In the genomic region with DNA sequence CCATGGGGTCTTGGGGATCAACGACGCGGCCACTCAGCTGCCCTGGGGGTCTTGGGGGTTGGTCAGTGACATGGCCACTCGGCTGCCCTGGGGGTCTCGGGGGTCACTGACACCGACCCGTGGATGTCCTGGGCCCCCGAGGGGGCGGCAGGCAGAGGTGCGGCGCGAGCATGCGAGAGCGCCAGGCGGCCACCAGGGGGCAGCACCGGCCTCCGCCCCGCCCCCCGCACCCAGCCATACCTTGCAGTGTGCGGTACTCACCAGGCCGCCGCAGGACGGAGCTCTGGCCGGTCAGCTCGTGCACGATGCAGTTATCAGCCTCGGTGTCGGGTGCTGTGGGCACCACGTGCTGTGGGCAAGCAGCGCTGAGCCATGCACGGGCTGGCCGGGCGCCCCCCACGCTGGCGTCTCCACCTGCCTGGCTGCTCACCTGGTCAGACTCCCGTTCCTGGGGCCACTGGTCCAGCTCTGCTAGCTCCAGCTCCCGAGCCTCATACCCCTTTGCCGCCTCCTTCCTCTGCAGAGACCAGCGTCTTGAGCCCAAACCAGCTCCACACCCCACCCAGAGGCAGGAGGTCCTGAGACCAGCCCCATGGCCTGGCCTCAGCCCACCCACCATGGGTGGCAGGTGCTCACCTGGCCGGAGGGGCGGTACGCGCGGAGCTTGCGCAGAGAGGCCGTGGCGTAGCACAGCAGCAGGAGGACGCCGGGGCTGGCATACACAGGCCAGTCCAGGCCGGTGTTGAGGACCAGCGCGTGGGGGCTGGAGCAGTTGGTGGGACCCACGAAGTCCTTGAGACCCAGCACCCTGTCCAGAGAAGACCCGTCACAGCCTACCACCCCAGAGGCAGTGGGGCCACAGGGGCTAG, we compare ENCODE assay signal across 1 cellular context.
A peak's percentile ranks its signal among the peaks of the same experiment; 100 is the strongest.
TF ChIP-seq lines count a peak whose summit lies in the region.

No MANE protein-coding gene starts in this region.

TF ChIP-seq in HepG2, 621 proteins besides CTCF, POLR2A, EP300 and RAD21 (continued from another document and continues in another):
- TF ChIP-seq, protein P1, sequence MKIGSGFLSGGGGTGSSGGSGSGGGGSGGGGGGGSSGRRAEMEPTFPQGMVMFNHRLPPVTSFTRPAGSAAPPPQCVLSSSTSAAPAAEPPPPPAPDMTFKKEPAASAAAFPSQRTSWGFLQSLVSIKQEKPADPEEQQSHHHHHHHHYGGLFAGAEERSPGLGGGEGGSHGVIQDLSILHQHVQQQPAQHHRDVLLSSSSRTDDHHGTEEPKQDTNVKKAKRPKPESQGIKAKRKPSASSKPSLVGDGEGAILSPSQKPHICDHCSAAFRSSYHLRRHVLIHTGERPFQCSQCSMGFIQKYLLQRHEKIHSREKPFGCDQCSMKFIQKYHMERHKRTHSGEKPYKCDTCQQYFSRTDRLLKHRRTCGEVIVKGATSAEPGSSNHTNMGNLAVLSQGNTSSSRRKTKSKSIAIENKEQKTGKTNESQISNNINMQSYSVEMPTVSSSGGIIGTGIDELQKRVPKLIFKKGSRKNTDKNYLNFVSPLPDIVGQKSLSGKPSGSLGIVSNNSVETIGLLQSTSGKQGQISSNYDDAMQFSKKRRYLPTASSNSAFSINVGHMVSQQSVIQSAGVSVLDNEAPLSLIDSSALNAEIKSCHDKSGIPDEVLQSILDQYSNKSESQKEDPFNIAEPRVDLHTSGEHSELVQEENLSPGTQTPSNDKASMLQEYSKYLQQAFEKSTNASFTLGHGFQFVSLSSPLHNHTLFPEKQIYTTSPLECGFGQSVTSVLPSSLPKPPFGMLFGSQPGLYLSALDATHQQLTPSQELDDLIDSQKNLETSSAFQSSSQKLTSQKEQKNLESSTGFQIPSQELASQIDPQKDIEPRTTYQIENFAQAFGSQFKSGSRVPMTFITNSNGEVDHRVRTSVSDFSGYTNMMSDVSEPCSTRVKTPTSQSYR (CRISPR knock-in tag; IDR thresholded peaks at IDR 0.05; ENCODE audit: borderline replicate concordance) = peak; percentile 85; the same call in 1 of the 2 replicates
- TF ChIP-seq, protein P2, sequence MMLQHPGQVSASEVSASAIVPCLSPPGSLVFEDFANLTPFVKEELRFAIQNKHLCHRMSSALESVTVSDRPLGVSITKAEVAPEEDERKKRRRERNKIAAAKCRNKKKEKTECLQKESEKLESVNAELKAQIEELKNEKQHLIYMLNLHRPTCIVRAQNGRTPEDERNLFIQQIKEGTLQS (CRISPR knock-in tag; IDR thresholded peaks at IDR 0.05) = 0 out of 2 replicates have a peak, but pooled peaks have one; percentile 39
- TF ChIP-seq KDM3A (CRISPR knock-in tag; IDR thresholded peaks at IDR 0.05; ENCODE audit: low read depth) (peak; percentile 84), YY1 (IDR thresholded peaks at IDR 0.05; ENCODE audit: insufficient read depth, insufficient replicate concordance, low read depth, low read length) (peak; percentile 74), KAT7 (CRISPR knock-in tag; IDR thresholded peaks at IDR 0.05; ENCODE audit: borderline replicate concordance) (0 out of 2 replicates have a peak, but pooled peaks have one; percentile 65), SP140L (CRISPR knock-in tag; IDR thresholded peaks at IDR 0.05; ENCODE audit: borderline replicate concordance) (no peak), ASH2L (IDR thresholded peaks at IDR 0.05; ENCODE audit: insufficient read length, low read depth, low read length) (peak; percentile 51), ZSCAN29 (CRISPR knock-in tag; conservative IDR thresholded peaks at IDR 0.05) (0 out of 2 replicates have a peak, but pooled peaks have one; percentile 27), GABPB1 (CRISPR knock-in tag; IDR thresholded peaks at IDR 0.05) (peak; percentile 65; the same call in 1 of the 2 replicates), SIN3A (IDR thresholded peaks at IDR 0.05; ENCODE audit: borderline replicate concordance, low read depth, low read length) (peak; percentile 53; the same call in 1 of the 2 replicates), ZNF589 (CRISPR knock-in tag; conservative IDR thresholded peaks at IDR 0.05) (0 out of 2 replicates have a peak, but pooled peaks have one; percentile 31), ZNF24 (IDR thresholded peaks at IDR 0.05) (no peak), BCLAF1 (IDR thresholded peaks at IDR 0.05) (no peak), SP1 (IDR thresholded peaks at IDR 0.05) (no peak), SP1 (CRISPR knock-in tag; IDR thresholded peaks at IDR 0.05) (peak; percentile 91), ZNF280B (CRISPR knock-in tag; IDR thresholded peaks at IDR 0.05; ENCODE audit: borderline replicate concordance) (0 out of 2 replicates have a peak, but pooled peaks have one; percentile 55), FOXP4 (CRISPR knock-in tag; IDR thresholded peaks at IDR 0.05) (no peak), SPEN (CRISPR knock-in tag; IDR thresholded peaks at IDR 0.05; ENCODE audit: low read depth) (peak; percentile 72), CBX5 (CRISPR knock-in tag; IDR thresholded peaks at IDR 0.05; ENCODE audit: borderline replicate concordance) (0 out of 2 replicates have a peak, but pooled peaks have one; percentile 35)
- TF ChIP-seq, protein P3, sequence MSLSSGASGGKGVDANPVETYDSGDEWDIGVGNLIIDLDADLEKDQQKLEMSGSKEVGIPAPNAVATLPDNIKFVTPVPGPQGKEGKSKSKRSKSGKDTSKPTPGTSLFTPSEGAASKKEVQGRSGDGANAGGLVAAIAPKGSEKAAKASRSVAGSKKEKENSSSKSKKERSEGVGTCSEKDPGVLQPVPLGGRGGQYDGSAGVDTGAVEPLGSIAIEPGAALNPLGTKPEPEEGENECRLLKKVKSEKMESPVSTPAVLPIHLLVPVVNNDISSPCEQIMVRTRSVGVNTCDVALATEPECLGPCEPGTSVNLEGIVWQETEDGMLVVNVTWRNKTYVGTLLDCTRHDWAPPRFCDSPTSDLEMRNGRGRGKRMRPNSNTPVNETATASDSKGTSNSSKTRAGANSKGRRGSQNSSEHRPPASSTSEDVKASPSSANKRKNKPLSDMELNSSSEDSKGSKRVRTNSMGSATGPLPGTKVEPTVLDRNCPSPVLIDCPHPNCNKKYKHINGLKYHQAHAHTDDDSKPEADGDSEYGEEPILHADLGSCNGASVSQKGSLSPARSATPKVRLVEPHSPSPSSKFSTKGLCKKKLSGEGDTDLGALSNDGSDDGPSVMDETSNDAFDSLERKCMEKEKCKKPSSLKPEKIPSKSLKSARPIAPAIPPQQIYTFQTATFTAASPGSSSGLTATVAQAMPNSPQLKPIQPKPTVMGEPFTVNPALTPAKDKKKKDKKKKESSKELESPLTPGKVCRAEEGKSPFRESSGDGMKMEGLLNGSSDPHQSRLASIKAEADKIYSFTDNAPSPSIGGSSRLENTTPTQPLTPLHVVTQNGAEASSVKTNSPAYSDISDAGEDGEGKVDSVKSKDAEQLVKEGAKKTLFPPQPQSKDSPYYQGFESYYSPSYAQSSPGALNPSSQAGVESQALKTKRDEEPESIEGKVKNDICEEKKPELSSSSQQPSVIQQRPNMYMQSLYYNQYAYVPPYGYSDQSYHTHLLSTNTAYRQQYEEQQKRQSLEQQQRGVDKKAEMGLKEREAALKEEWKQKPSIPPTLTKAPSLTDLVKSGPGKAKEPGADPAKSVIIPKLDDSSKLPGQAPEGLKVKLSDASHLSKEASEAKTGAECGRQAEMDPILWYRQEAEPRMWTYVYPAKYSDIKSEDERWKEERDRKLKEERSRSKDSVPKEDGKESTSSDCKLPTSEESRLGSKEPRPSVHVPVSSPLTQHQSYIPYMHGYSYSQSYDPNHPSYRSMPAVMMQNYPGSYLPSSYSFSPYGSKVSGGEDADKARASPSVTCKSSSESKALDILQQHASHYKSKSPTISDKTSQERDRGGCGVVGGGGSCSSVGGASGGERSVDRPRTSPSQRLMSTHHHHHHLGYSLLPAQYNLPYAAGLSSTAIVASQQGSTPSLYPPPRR (CRISPR knock-in tag; IDR thresholded peaks at IDR 0.05; ENCODE audit: borderline replicate concordance) = peak; percentile 35; the same call in 1 of the 2 replicates
- TF ChIP-seq, protein P4, sequence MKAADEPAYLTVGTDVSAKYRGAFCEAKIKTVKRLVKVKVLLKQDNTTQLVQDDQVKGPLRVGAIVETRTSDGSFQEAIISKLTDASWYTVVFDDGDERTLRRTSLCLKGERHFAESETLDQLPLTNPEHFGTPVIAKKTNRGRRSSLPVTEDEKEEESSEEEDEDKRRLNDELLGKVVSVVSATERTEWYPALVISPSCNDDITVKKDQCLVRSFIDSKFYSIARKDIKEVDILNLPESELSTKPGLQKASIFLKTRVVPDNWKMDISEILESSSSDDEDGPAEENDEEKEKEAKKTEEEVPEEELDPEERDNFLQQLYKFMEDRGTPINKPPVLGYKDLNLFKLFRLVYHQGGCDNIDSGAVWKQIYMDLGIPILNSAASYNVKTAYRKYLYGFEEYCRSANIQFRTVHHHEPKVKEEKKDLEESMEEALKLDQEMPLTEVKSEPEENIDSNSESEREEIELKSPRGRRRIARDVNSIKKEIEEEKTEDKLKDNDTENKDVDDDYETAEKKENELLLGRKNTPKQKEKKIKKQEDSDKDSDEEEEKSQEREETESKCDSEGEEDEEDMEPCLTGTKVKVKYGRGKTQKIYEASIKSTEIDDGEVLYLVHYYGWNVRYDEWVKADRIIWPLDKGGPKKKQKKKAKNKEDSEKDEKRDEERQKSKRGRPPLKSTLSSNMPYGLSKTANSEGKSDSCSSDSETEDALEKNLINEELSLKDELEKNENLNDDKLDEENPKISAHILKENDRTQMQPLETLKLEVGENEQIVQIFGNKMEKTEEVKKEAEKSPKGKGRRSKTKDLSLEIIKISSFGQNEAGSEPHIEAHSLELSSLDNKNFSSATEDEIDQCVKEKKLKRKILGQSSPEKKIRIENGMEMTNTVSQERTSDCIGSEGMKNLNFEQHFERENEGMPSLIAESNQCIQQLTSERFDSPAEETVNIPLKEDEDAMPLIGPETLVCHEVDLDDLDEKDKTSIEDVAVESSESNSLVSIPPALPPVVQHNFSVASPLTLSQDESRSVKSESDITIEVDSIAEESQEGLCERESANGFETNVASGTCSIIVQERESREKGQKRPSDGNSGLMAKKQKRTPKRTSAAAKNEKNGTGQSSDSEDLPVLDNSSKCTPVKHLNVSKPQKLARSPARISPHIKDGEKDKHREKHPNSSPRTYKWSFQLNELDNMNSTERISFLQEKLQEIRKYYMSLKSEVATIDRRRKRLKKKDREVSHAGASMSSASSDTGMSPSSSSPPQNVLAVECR (CRISPR knock-in tag; IDR thresholded peaks at IDR 0.05; ENCODE audit: borderline replicate concordance) = peak; percentile 69
- TF ChIP-seq, protein P5, sequence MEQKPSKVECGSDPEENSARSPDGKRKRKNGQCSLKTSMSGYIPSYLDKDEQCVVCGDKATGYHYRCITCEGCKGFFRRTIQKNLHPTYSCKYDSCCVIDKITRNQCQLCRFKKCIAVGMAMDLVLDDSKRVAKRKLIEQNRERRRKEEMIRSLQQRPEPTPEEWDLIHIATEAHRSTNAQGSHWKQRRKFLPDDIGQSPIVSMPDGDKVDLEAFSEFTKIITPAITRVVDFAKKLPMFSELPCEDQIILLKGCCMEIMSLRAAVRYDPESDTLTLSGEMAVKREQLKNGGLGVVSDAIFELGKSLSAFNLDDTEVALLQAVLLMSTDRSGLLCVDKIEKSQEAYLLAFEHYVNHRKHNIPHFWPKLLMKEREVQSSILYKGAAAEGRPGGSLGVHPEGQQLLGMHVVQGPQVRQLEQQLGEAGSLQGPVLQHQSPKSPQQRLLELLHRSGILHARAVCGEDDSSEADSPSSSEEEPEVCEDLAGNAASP (CRISPR knock-in tag; IDR thresholded peaks at IDR 0.05; ENCODE audit: borderline replicate concordance) = peak; percentile 63
- TF ChIP-seq, protein P6, sequence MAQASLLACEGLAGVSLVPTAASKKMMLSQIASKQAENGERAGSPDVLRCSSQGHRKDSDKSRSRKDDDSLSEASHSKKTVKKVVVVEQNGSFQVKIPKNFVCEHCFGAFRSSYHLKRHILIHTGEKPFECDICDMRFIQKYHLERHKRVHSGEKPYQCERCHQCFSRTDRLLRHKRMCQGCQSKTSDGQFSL (CRISPR knock-in tag; IDR thresholded peaks at IDR 0.05) = peak; percentile 83
